In genomic region chr17:75516255-75516618, GRCh38 we compare ENCODE assay signal across 8 cellular contexts. TPM values are rescaled to one million over a fixed set of nuclear protein-coding genes. Genes with fewer than 3 reads are reported as not detected.
A peak's percentile ranks its signal among the peaks of the same experiment; 100 is the strongest.
DNase-seq lines count a peak whose midpoint lies in the region; ATAC-seq and TF ChIP-seq lines count a peak whose summit lies in the region.

Gene TSEN54 (plus strand): TSS chr17:75516528. CDS start chr17:75516561, 33 bp downstream.

- H3K27ac ChIP-seq in RWPE1, result peak within 1 kb of the TSS; percentile 86
- H3K27ac ChIP-seq in naive thymus-derived CD4-positive, alpha-beta T cell (ENCODE audit: low read depth, low read length), result peak within 1 kb of the TSS; percentile 71

- peaks cover 0 to 20% (median 5%) of the 10 kb centered on the region in 5 donors for H3K36me3 Mint-ChIP-seq in naive thymus-derived CD4-positive, alpha-beta T cell
- peaks cover 7 to 19% of the 10 kb centered on the region in 2 donors for H3K36me3 Mint-ChIP-seq in stimulated activated naive B cell treated with anti-CD40 and anti-IgM and Interleukin-4, amounts not matched to agents 10 μg/mL and 1 μg/mL and 100 μg/mL, for 72 hours

- TF ChIP-seq CTCF in RWPE1 (conservative IDR thresholded peaks at IDR 0.05; ENCODE audit: low read depth), result no peak

- intact Hi-C loops in naive thymus-derived CD4-positive, alpha-beta T cell (cut with micrococcal nuclease), result loop anchor here (1.0 to 5.0 kb wide), 10 partner anchors 9 to 269 kb away; partner anchors contain the start of genes GRB2 (in 2 of the 2), LLGL2 (in 2 of the 2), MIF4GD (in 2 of the 2) and SLC25A19 (in 2 of the 2)

- peak within 1 kb of the TSS; percentile 56 to 96 (median 92) for H3K27ac Mint-ChIP-seq in naive thymus-derived CD4-positive, alpha-beta T cell
- peak within 1 kb of the TSS; percentile 88 for H3K27ac Mint-ChIP-seq in stimulated activated naive B cell treated with anti-CD40 and anti-IgM and Interleukin-4, amounts not matched to agents 10 μg/mL and 1 μg/mL and 100 μg/mL, for 72 hours

- peaks cover 23 to 25% of the 10 kb centered on the region in 2 donors for H3K4me1 ChIP-seq in naive thymus-derived CD4-positive, alpha-beta T cell (ENCODE audit: control insufficient read depth in 2 of 2, insufficient read depth in 2 of 2, low read length in 2 of 2)

- POLR2A ChIA-PET in RWPE1 (lab: Yijun Ruan, JAX; ENCODE audit: low non-redundant PET), result interaction anchor here (0.5 to 1.4 kb wide), 5 partner anchors 9 to 105 kb away, joined by 3 to 13 read pairs (median 3); partner anchors contain the start of gene LLGL2
- POLR2A ChIA-PET in naive thymus-derived CD4-positive, alpha-beta T cell (lab: Charles Lee), result interaction anchor here (0.6 to 1.9 kb wide), 13 partner anchors 9 to 428 kb away, joined by 3 to 19 read pairs (median 4); partner anchors contain the start of genes LLGL2 and TMEM94

- H3K36me3 ChIP-seq in naive thymus-derived CD4-positive, alpha-beta T cell (ENCODE audit: control insufficient read depth in 2 of 3, insufficient read depth in 3 of 3, low read length in 3 of 3), result peaks cover 8 to 21% (median 10%) of the 10 kb centered on the region in 3 experiments

- peaks cover 0 to 14% (median 0%) of the 10 kb centered on the region in 5 donors for H3K27me3 Mint-ChIP-seq in naive thymus-derived CD4-positive, alpha-beta T cell
- no peaks in the 10 kb centered on the region for H3K27me3 Mint-ChIP-seq in stimulated activated naive B cell treated with anti-CD40 and anti-IgM and Interleukin-4, amounts not matched to agents 10 μg/mL and 1 μg/mL and 100 μg/mL, for 72 hours

- peak within 1 kb of the TSS; percentile 77 to 87 (median 82) for H3K4me3 Mint-ChIP-seq in naive thymus-derived CD4-positive, alpha-beta T cell
- H3K4me3 Mint-ChIP-seq in stimulated activated naive B cell treated with anti-CD40 and anti-IgM and Interleukin-4, amounts not matched to agents 10 μg/mL and 1 μg/mL and 100 μg/mL, for 72 hours, result peak within 1 kb of the TSS; percentile 87 to 90

- H3K27me3 ChIP-seq in naive thymus-derived CD4-positive, alpha-beta T cell (ENCODE audit: control insufficient read depth in 2 of 2, insufficient read depth in 2 of 2, low read length in 2 of 2), result no peaks in the 10 kb centered on the region

- H3K9me3 Mint-ChIP-seq in naive thymus-derived CD4-positive, alpha-beta T cell, result peaks cover 0 to 2% (median 0%) of the 10 kb centered on the region in 11 donors
- no peaks in the 10 kb centered on the region for H3K9me3 Mint-ChIP-seq in stimulated activated naive B cell treated with anti-CD40 and anti-IgM and Interleukin-4, amounts not matched to agents 10 μg/mL and 1 μg/mL and 100 μg/mL, for 72 hours

- CTCF ChIA-PET in RWPE1 (lab: Yijun Ruan, JAX), result interaction anchor here (0.6 to 1.0 kb wide), 7 partner anchors 49 to 464 kb away, joined by 3 to 4 read pairs (median 4); partner anchors contain the start of gene SMIM5
- CTCF ChIA-PET in naive thymus-derived CD4-positive, alpha-beta T cell (lab: Charles Lee), result interaction anchor here (0.8 to 1.3 kb wide), 7 partner anchors 9 to 227 kb away, joined by 3 to 6 read pairs (median 4); partner anchors contain the start of genes LLGL2 and SLC25A19

- peaks cover 18 to 28% (median 22%) of the 10 kb centered on the region in 7 donors for H3K4me1 Mint-ChIP-seq in naive thymus-derived CD4-positive, alpha-beta T cell
- peaks cover 17 to 31% of the 10 kb centered on the region in 2 donors for H3K4me1 Mint-ChIP-seq in stimulated activated naive B cell treated with anti-CD40 and anti-IgM and Interleukin-4, amounts not matched to agents 10 μg/mL and 1 μg/mL and 100 μg/mL, for 72 hours

- peak; percentile 72 for ATAC-seq in GM21786 (IDR thresholded peaks at IDR 0.05; ENCODE audit: unreplicated experiment)
- peak; percentile 95 for ATAC-seq in naive thymus-derived CD4-positive, alpha-beta T cell
- ATAC-seq in stimulated activated naive B cell treated with anti-CD40 and anti-IgM and Interleukin-4, amounts not matched to agents 10 μg/mL and 1 μg/mL and 100 μg/mL, for 72 hours (replicated peaks), result peak; percentile 86 to 89

- peak; percentile 94 for DNase-seq in DMS53 (lab: John Stamatoyannopoulos, UW)
- peak; percentile 86 for DNase-seq in LHCN-M2 (ENCODE audit: low read depth)
- peak; percentile 87 for DNase-seq in RWPE1 (ENCODE audit: low spot score)
- peak; percentile 92 for DNase-seq in activated T-helper 1 cell treated with anti-CD3 and anti-CD28 coated beads, Interleukin-2, amount 50 U/mL, for 16 hours (ENCODE audit: low read depth in 1 of 2, low spot score in 1 of 2)
- peak; percentile 86 for DNase-seq in fibroblast of gingiva (ENCODE audit: low read depth)
- peak; percentile 90 to 98 (median 94) for DNase-seq in naive thymus-derived CD4-positive, alpha-beta T cell
- DNase-seq in stimulated activated naive B cell treated with anti-CD40 and anti-IgM and Interleukin-4, amounts not matched to agents 10 μg/mL and 1 μg/mL and 100 μg/mL, for 72 hours, result peak; percentile 88

- H3K4me3 ChIP-seq in naive thymus-derived CD4-positive, alpha-beta T cell (ENCODE audit: low read length), result peak within 1 kb of the TSS; percentile 97

- H3K9me3 ChIP-seq in naive thymus-derived CD4-positive, alpha-beta T cell (ENCODE audit: control insufficient read depth in 2 of 3, low read length in 3 of 3), result no peaks in the 10 kb centered on the region

RNA-seq across cellular contexts. Expression of gene TSEN54, which starts in this region (rescaled TPM):
- 22.8 and 33.7 TPM in 2 replicates for total RNA-seq in LHCN-M2 (2014; rRNA removed)
- 12.2 TPM for polyA plus RNA-seq in LHCN-M2 (2012)
- total RNA-seq in naive thymus-derived CD4-positive, alpha-beta T cell, result 10 to 100 TPM; 36.2 to 62.9 (median 56.0) TPM
- polyA plus RNA-seq in naive thymus-derived CD4-positive, alpha-beta T cell, result 10 to 100 TPM; 64.6 to 85.0 TPM

Comparison
In these comparisons a context has a peak if more than half of its experiments do, and no peak if none do; other contexts are left out.
1. Peak in every context shown above with its lines: DNase-seq, ATAC-seq, H3K4me3 ChIP-seq and H3K27ac ChIP-seq.